In the genomic region with DNA sequence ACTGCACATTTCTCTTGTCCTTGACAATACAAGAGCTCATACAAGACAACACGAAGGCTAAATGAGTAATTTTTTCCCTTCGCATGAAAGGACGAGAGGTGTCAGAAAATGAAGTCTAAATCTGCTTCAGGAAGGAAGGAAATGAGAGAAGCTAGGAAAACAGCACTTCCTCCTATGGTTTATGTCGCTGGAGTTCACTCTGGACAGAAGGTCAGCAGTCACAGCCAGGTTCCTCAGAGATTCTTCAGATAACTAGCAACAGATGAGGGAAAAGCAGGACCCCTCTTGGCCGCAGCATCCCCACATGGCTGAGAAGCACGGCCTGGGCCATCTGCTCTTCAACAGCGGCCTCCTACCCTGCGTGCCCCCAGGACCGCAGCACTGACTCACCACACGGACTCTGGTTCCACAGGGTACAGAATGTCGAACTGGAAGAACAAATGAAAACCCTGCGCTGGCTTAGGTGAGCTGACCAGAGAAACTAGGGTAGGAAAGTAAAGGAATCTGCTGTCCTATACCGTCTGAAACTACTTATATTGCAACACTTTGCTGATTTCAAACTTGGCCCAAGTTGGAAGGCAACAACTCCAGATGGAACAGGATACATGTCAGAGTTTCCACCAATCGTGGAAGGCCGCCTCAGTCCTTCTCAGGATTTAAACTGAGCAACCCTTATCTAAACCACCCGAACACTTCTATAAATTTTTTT, we compare ENCODE assay signal across 9 cellular contexts. TPM values are rescaled to one million over a fixed set of nuclear protein-coding genes. Genes with fewer than 3 reads are reported as not detected.
A peak's percentile ranks its signal among the peaks of the same experiment; 100 is the strongest.
DNase-seq lines count a peak whose midpoint lies in the region; ATAC-seq and TF ChIP-seq lines count a peak whose summit lies in the region.
"Had no signal": no experiment of that assay in that cellular context is flagged by ENCODE, and none has a peak within 500 bp of the region (broad histone marks: within the 10 kb centered on the region; RNA-seq: fewer than 3 reads in every experiment).

No MANE protein-coding gene starts in this region.

- no peaks in the 10 kb centered on the region for H3K27me3 Mint-ChIP-seq in dendritic cell treated with granulocyte-macrophage colony-stimulating factor and Interleukin-4, amounts not matched to agents 40 ng/mL and 50 ng/mL, for 4 days
- H3K27me3 Mint-ChIP-seq in activated naive CD4-positive, alpha-beta T cell treated with anti-CD3 and anti-CD28 coated beads for 36 hours (ENCODE audit: low read depth) = no peaks in the 10 kb centered on the region
- H3K27me3 Mint-ChIP-seq in activated T-cell treated with anti-CD3 and anti-CD28 coated beads, Interleukin-2, amount 50 U/mL, for 4 hours (ENCODE audit: low read depth) = no peaks in the 10 kb centered on the region

- TF ChIP-seq CTCF in vagina (IDR thresholded peaks at IDR 0.05) = no peak

- H3K27me3 ChIP-seq in mesendoderm (ENCODE audit: insufficient read depth, low read length, poor library complexity) = no peaks in the 10 kb centered on the region
- no peaks in the 10 kb centered on the region for H3K27me3 ChIP-seq in vagina

- H3K9ac ChIP-seq in mesendoderm (ENCODE audit: low read length) = no peak overlapping the region

- no peak overlapping the region for H3K4me2 ChIP-seq in mesendoderm (ENCODE audit: low read length)

- no peak overlapping the region for H4K8ac ChIP-seq in mesendoderm (ENCODE audit: low read depth, low read length)

- ATAC-seq in activated T-cell treated with anti-CD3 and anti-CD28 coated beads, Interleukin-2, amount 50 U/mL, for 4 hours = no peak

- H3K36me3 Mint-ChIP-seq in dendritic cell treated with granulocyte-macrophage colony-stimulating factor and Interleukin-4, amounts not matched to agents 40 ng/mL and 50 ng/mL, for 4 days (ENCODE audit: low read depth) = peaks cover 5% of the 10 kb centered on the region
- no peaks in the 10 kb centered on the region for H3K36me3 Mint-ChIP-seq in activated naive CD4-positive, alpha-beta T cell treated with anti-CD3 and anti-CD28 coated beads for 36 hours (ENCODE audit: low read depth)
- no peaks in the 10 kb centered on the region for H3K36me3 Mint-ChIP-seq in activated T-cell treated with anti-CD3 and anti-CD28 coated beads, Interleukin-2, amount 50 U/mL, for 4 hours (ENCODE audit: insufficient read depth)

- peak overlapping the region; percentile 67 for H3K27ac Mint-ChIP-seq in dendritic cell treated with granulocyte-macrophage colony-stimulating factor and Interleukin-4, amounts not matched to agents 40 ng/mL and 50 ng/mL, for 4 days
- H3K27ac Mint-ChIP-seq in activated naive CD4-positive, alpha-beta T cell treated with anti-CD3 and anti-CD28 coated beads for 36 hours = no peak overlapping the region

- H3K4me3 Mint-ChIP-seq in dendritic cell treated with granulocyte-macrophage colony-stimulating factor and Interleukin-4, amounts not matched to agents 40 ng/mL and 50 ng/mL, for 4 days = no peak overlapping the region
- no peak overlapping the region for H3K4me3 Mint-ChIP-seq in activated naive CD4-positive, alpha-beta T cell treated with anti-CD3 and anti-CD28 coated beads for 36 hours
- H3K4me3 Mint-ChIP-seq in activated T-cell treated with anti-CD3 and anti-CD28 coated beads, Interleukin-2, amount 50 U/mL, for 4 hours = no peak overlapping the region

- no peaks in the 10 kb centered on the region for H3K9me3 ChIP-seq in vagina

- H3K23ac ChIP-seq in mesendoderm (ENCODE audit: low read length) = peak overlapping the region; percentile 29

- no peak for TF ChIP-seq POLR2A in vagina (IDR thresholded peaks at IDR 0.05)

- H4K5ac ChIP-seq in mesendoderm (ENCODE audit: low read length) = no peak overlapping the region

- CTCF ChIA-PET in activated naive CD4-positive, alpha-beta T cell treated with anti-CD3 and anti-CD28 coated beads for 36 hours (lab: Charles Lee) = interaction anchor here (1.1 to 1.6 kb wide), 2 partner anchors 26 to 138 kb away, joined by 3 to 4 read pairs; partner anchors contain the start of gene DNMBP

- peaks cover 27% of the 10 kb centered on the region for H3K4me1 Mint-ChIP-seq in dendritic cell treated with granulocyte-macrophage colony-stimulating factor and Interleukin-4, amounts not matched to agents 40 ng/mL and 50 ng/mL, for 4 days (ENCODE audit: low read depth)
- peaks cover 3% of the 10 kb centered on the region for H3K4me1 Mint-ChIP-seq in activated naive CD4-positive, alpha-beta T cell treated with anti-CD3 and anti-CD28 coated beads for 36 hours (ENCODE audit: low read depth)
- H3K4me1 Mint-ChIP-seq in activated T-cell treated with anti-CD3 and anti-CD28 coated beads, Interleukin-2, amount 50 U/mL, for 4 hours (ENCODE audit: low read depth) = peaks cover 8% of the 10 kb centered on the region

- H2BK5ac ChIP-seq in mesendoderm (ENCODE audit: low read length) = no peak overlapping the region

- no peak overlapping the region for H2BK15ac ChIP-seq in mesendoderm (replicated peaks; ENCODE audit: low read depth)

- H3K4me1 ChIP-seq in mesendoderm (ENCODE audit: control insufficient read depth, low read depth, low read length) = peaks cover 12% of the 10 kb centered on the region
- peaks cover 75% of the 10 kb centered on the region for H3K4me1 ChIP-seq in vagina

- H3K18ac ChIP-seq in mesendoderm (ENCODE audit: low read length) = no peak overlapping the region

- no peak overlapping the region for H2BK120ac ChIP-seq in mesendoderm (ENCODE audit: low read depth, low read length)

- DNase-seq in NOMO-1 treated with DMSO at 0.1 percent for 48 hours (lab: John Stamatoyannopoulos, UW; ENCODE audit: unreplicated experiment) (peak; percentile 26), NOMO-1 treated with dmso at 0.1 percent for 144 hours (lab: John Stamatoyannopoulos, UW; ENCODE audit: unreplicated experiment) (no peak), mesendoderm (no peak), vagina (ENCODE audit: extremely low spot score in 2 of 2) (no peak), LoVo (ENCODE audit: low spot score) (no peak)
- DNase-seq in activated naive CD4-positive, alpha-beta T cell treated with anti-CD3 and anti-CD28 coated beads for 36 hours = no peak
- no peak for DNase-seq in activated T-cell treated with anti-CD3 and anti-CD28 coated beads, Interleukin-2, amount 50 U/mL, for 4 hours

- H3K36me3 ChIP-seq in mesendoderm (ENCODE audit: control insufficient read depth, insufficient read depth, low read length) (no peaks in the 10 kb centered on the region), vagina (no peaks in the 10 kb centered on the region)

- peak overlapping the region; percentile 3 for H3K56ac ChIP-seq in mesendoderm (ENCODE audit: low read length)

- intact Hi-C loops in dendritic cell treated with granulocyte-macrophage colony-stimulating factor and Interleukin-4, amounts not matched to agents 40 ng/mL and 50 ng/mL, for 4 days (cut with micrococcal nuclease) = no loop called here
- intact Hi-C loops in vagina (cut with DNase I) = no loop called here
- intact Hi-C loops in activated naive CD4-positive, alpha-beta T cell treated with anti-CD3 and anti-CD28 coated beads for 36 hours (cut with micrococcal nuclease) = no loop called here

- no CpG with 5 or more reads among the region's 16 CpGs for WGBS in mesendoderm (ENCODE audit: extremely low coverage, insufficient coverage, low lambda C conversion rate)

- H3K4me3 ChIP-seq in mesendoderm (ENCODE audit: low read length) = no peak overlapping the region
- H3K4me3 ChIP-seq in vagina = no peak overlapping the region

- no peaks in the 10 kb centered on the region for H3K9me3 Mint-ChIP-seq in dendritic cell treated with granulocyte-macrophage colony-stimulating factor and Interleukin-4, amounts not matched to agents 40 ng/mL and 50 ng/mL, for 4 days
- H3K9me3 Mint-ChIP-seq in activated naive CD4-positive, alpha-beta T cell treated with anti-CD3 and anti-CD28 coated beads for 36 hours = no peaks in the 10 kb centered on the region
- no peaks in the 10 kb centered on the region for H3K9me3 Mint-ChIP-seq in activated T-cell treated with anti-CD3 and anti-CD28 coated beads, Interleukin-2, amount 50 U/mL, for 4 hours

- peaks cover 6% of the 10 kb centered on the region for H3K79me1 ChIP-seq in mesendoderm (ENCODE audit: low read length)

- H2AK5ac ChIP-seq in mesendoderm (ENCODE audit: low read length) = no peak overlapping the region

- H3K4ac ChIP-seq in mesendoderm (ENCODE audit: low read depth, low read length) = no peak overlapping the region

- peaks cover 2% of the 10 kb centered on the region for H3K79me2 ChIP-seq in mesendoderm (ENCODE audit: control insufficient read depth, insufficient read depth, low read length)

- H3K27ac ChIP-seq in mesendoderm (ENCODE audit: low read depth, low read length) (no peak overlapping the region), vagina (peak overlapping the region; percentile 86)
- H3K27ac ChIP-seq: VCaP had no signal

RNA-seq across cellular contexts. Expression of gene DNMBP, which starts 26.3 kb away (rescaled TPM):
- polyA plus RNA-seq in mesendoderm (2013, experiment 1 of 2) = 9.3 TPM
- 9.5 TPM for polyA plus RNA-seq in mesendoderm (2013, experiment 2 of 2)
- total RNA-seq in vagina = 31.9 TPM
- total RNA-seq in activated naive CD4-positive, alpha-beta T cell treated with anti-CD3 and anti-CD28 coated beads for 36 hours = 1 to 10 TPM; 2.2 to 2.4 TPM
- total RNA-seq in activated T-cell treated with anti-CD3 and anti-CD28 coated beads, Interleukin-2, amount 50 U/mL, for 4 hours = 1 to 10 TPM; 1.0 to 1.3 (median 1.2) TPM
